Comparison of ENCODE assay signal across 1 cellular context in genomic region chr1:54464477-54465146, GRCh38.
A peak's percentile ranks its signal among the peaks of the same experiment; 100 is the strongest.
TF ChIP-seq lines count a peak whose summit lies in the region.

No MANE protein-coding gene starts in this region.

TF ChIP-seq in K562, 482 proteins besides CTCF, POLR2A, EP300 and RAD21 (continued from another document and continues in another):
- TF ChIP-seq KHSRP (IDR thresholded peaks at IDR 0.05) (no peak; the same call in 1 of the 2 replicates), ZHX1 (conservative IDR thresholded peaks at IDR 0.05; ENCODE audit: low read length) (no peak), KLF13 (tag; IDR thresholded peaks at IDR 0.05; ENCODE audit: borderline replicate concordance, low read depth) (no peak; the same call in 1 of the 2 replicates), NR2C2 (CRISPR knock-in tag; IDR thresholded peaks at IDR 0.05) (peak; percentile 49), NR2C2 (tag; IDR thresholded peaks at IDR 0.05) (peak; percentile 92), HNRNPL (IDR thresholded peaks at IDR 0.05; ENCODE audit: low read depth, low read length) (no peak), BRF2 (IDR thresholded peaks at IDR 0.05; ENCODE audit: borderline replicate concordance, insufficient read depth, insufficient read length) (no peak), HDAC1 (IDR thresholded peaks at IDR 0.05) (peak; percentile 31 to 98; a peak in 3 of 4 replicates), NFE2 (IDR thresholded peaks at IDR 0.05; ENCODE audit: low read depth) (peak; percentile 50; the same call in 1 of the 2 replicates), IRF9 (tag; IDR thresholded peaks at IDR 0.05) (0 out of 2 replicates have a peak, but pooled peaks have one; percentile 5), SETDB1 (IDR thresholded peaks at IDR 0.05; ENCODE audit: low read length) (no peak), CCNT2 (IDR thresholded peaks at IDR 0.05; ENCODE audit: borderline replicate concordance, extremely low read depth, insufficient read length, low read depth, low read length) (peak; percentile 94), NR0B1 (IDR thresholded peaks at IDR 0.05; ENCODE audit: partially characterized antibody) (no peak), SMARCA4 (IDR thresholded peaks at IDR 0.05) (peak; percentile 94), E2F3 (CRISPR knock-in tag; IDR thresholded peaks at IDR 0.05) (no peak), IFI16 (CRISPR knock-in tag; IDR thresholded peaks at IDR 0.05) (no peak), CREB3 (tag; conservative IDR thresholded peaks at IDR 0.05; ENCODE audit: low read depth) (no peak), PTBP1 (IDR thresholded peaks at IDR 0.05; ENCODE audit: low read depth, low read length) (no peak), ZNF589 (CRISPR knock-in tag; IDR thresholded peaks at IDR 0.05; ENCODE audit: low read depth) (peak; percentile 93), GATAD2A (IDR thresholded peaks at IDR 0.05) (peak; percentile 59; the same call in 1 of the 2 replicates), COPS2 (conservative IDR thresholded peaks at IDR 0.05) (no peak), TSHZ1 (CRISPR knock-in tag; IDR thresholded peaks at IDR 0.05) (no peak), THRA (IDR thresholded peaks at IDR 0.05) (no peak), ERF (CRISPR knock-in tag; IDR thresholded peaks at IDR 0.05) (peak; percentile 74), ZC3H11A (IDR thresholded peaks at IDR 0.05; ENCODE audit: low read depth, low read length) (no peak), UBTF (IDR thresholded peaks at IDR 0.05; ENCODE audit: borderline replicate concordance in 1 of 2, low read depth in 2 of 2, low read length in 2 of 2) (no peak; a peak in 1 of 4 replicates), ZNF436 (CRISPR knock-in tag; IDR thresholded peaks at IDR 0.05) (no peak), ZNF76 (CRISPR knock-in tag; IDR thresholded peaks at IDR 0.05; ENCODE audit: borderline replicate concordance) (no peak; the same call in 1 of the 2 replicates), RUNX1 (IDR thresholded peaks at IDR 0.05; ENCODE audit: low read depth) (peak; percentile 79), E2F4 (CRISPR knock-in tag; IDR thresholded peaks at IDR 0.05; ENCODE audit: low read depth) (no peak), STAT5A (IDR thresholded peaks at IDR 0.05; ENCODE audit: borderline replicate concordance, low read length) (peak; percentile 94), ZNF407 (IDR thresholded peaks at IDR 0.05; ENCODE audit: low read depth) (no peak)
